8 cellular contexts compared by ENCODE assay signal in genomic region chr12:121352053-121353018, GRCh38. TPM values are rescaled to one million over a fixed set of nuclear protein-coding genes. Genes with fewer than 3 reads are reported as not detected.
DNase-seq lines count a peak whose midpoint lies in the region; ATAC-seq and TF ChIP-seq lines count a peak whose summit lies in the region.

Gene ANAPC5, minus strand, starts transcription at chr12:121352411. Its CDS starts 71 bp downstream, at chr12:121352340.

- peaks cover 28% of the 10 kb centered on the region for H3K4me1 Mint-ChIP-seq in activated B cell treated with CpG ODN at 0.5 μM for 24 hours
- H3K4me1 Mint-ChIP-seq in immature natural killer cell = peaks cover 37 to 51% of the 10 kb centered on the region in 2 donors

- intact Hi-C loops in activated B cell treated with CpG ODN at 0.5 μM for 24 hours (cut with micrococcal nuclease) = loop anchor here (1.0 to 5.0 kb wide), 4 partner anchors 48 to 114 kb away; partner anchors contain the start of gene RNF34

- peak; percentile 96 for TF ChIP-seq POLR2A in GM18951 (IDR thresholded peaks at IDR 0.05; ENCODE audit: extremely low read depth, insufficient read depth, insufficient read length)

- H3K4me3 Mint-ChIP-seq in activated B cell treated with CpG ODN at 0.5 μM for 24 hours (peak within 1 kb of the TSS; percentile 94), immature natural killer cell (peak within 1 kb of the TSS; percentile 88 to 96 (median 93))

- no peak for TF ChIP-seq CTCF in activated B cell treated with CpG ODN at 0.5 μM for 24 hours (IDR thresholded peaks at IDR 0.05)

- no peaks in the 10 kb centered on the region for H3K9me3 Mint-ChIP-seq in activated B cell treated with CpG ODN at 0.5 μM for 24 hours
- no peaks in the 10 kb centered on the region for H3K9me3 Mint-ChIP-seq in immature natural killer cell

- peak within 1 kb of the TSS; percentile 85 for H3K27ac ChIP-seq in caudate nucleus (ENCODE audit: low read depth, low read length)

- CTCF ChIA-PET in activated B cell treated with CpG ODN at 0.5 μM for 24 hours (lab: Charles Lee) = interaction anchor here (0.6 to 1.8 kb wide), 3 partner anchors 17 to 90 kb away, joined by 4 to 7 read pairs (median 7); partner anchors contain the start of gene RNF34

- H3K27me3 Mint-ChIP-seq in activated B cell treated with CpG ODN at 0.5 μM for 24 hours = no peaks in the 10 kb centered on the region
- peaks cover 6 to 15% (median 6%) of the 10 kb centered on the region in 3 donors for H3K27me3 Mint-ChIP-seq in immature natural killer cell (ENCODE audit: low read depth in 3 of 3)

- peak; percentile 95 for ATAC-seq in HG03196 (IDR thresholded peaks at IDR 0.05; ENCODE audit: unreplicated experiment)
- peak; percentile 99 for ATAC-seq in activated B cell treated with CpG ODN at 0.5 μM for 24 hours (ENCODE audit: low read depth)

- H3K27ac Mint-ChIP-seq in activated B cell treated with CpG ODN at 0.5 μM for 24 hours = peak within 1 kb of the TSS; percentile 91
- H3K27ac Mint-ChIP-seq in immature natural killer cell = peak within 1 kb of the TSS; percentile 90 to 99 (median 97)

- in situ Hi-C loops in GM18951 (cut with MboI; ENCODE audit: low sequenced_read_pairs, unreplicated experiment) = no loop called here

- DNase-seq in AG08396 (ENCODE audit: low spot score) (peak; percentile 95), NCI-H345 (lab: John Stamatoyannopoulos, UW) (peak; percentile 98), activated B cell treated with CpG ODN at 0.5 μM for 24 hours (peak; percentile 73), caudate nucleus (lab: John Stamatoyannopoulos, UW) (peak; percentile 73 to 99 (median 95)), immature natural killer cell (peak; percentile 89 to 93 (median 93)), smooth muscle cell of the brain vasculature (ENCODE audit: low read depth, low spot score) (peak; percentile 98)

- peaks cover 10% of the 10 kb centered on the region for H3K36me3 Mint-ChIP-seq in activated B cell treated with CpG ODN at 0.5 μM for 24 hours (ENCODE audit: low read depth)
- no peaks in the 10 kb centered on the region for H3K36me3 Mint-ChIP-seq in immature natural killer cell

- POLR2A ChIA-PET in activated B cell treated with CpG ODN at 0.5 μM for 24 hours (lab: Charles Lee) = interaction anchor here (0.6 to 2.5 kb wide), 16 partner anchors 48 to 1539 kb away, joined by 3 to 42 read pairs (median 4); partner anchors contain the start of genes CAMKK2, DIABLO, P2RX7 and RNF34

RNA-seq across cellular contexts. Expression of gene ANAPC5, which starts in this region (rescaled TPM):
- 116 and 143 TPM in 2 replicates for total RNA-seq in activated B cell treated with CpG ODN at 0.5 μM for 24 hours
- 100 to 1,000 TPM; 150 to 248 (median 157) TPM for polyA plus RNA-seq in immature natural killer cell

Comparison
In these comparisons a context has a peak if more than half of its experiments do, and no peak if none do; other contexts are left out.
1. Peak in every context shown above with its lines: DNase-seq, ATAC-seq and H3K27ac ChIP-seq.